ENCODE assay signal across 17 cellular contexts in the genomic region with DNA sequence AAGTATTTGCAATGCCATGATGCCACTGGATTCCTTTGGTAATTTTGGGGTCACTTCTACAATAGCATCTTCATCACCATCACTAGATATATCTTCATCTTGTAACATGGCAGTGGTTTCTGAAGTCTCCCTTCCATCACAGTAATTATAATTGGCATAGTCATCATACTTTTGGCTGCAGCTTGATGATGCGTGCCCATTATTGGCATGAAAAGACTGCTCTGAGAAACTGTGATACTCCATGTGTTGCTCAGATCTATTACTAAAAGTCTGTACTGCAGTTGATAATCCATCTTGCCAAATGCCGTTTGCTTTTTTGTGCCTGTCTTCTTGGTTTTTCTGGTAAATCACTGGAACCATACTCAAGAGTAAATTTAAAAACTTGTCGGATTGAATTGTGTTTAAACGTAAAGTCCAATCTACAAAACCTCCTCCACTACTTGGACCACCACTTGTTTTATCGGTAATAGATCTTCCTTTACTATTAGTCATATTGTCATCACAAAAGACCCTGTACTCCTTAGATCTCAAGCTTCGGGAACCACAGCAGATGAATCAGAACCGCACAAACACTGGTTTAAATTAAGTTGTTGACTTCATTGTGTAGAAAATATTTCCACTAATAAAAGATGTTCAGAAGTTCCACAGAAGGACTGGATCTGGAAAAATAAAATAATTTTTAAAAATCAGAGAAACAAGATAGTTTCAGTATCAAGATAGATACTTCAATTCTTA. TPM values are rescaled to one million over a fixed set of nuclear protein-coding genes. Genes with fewer than 3 reads are reported as not detected.
A peak's percentile ranks its signal among the peaks of the same experiment; 100 is the strongest.
DNase-seq lines count a peak whose midpoint lies in the region; ATAC-seq and TF ChIP-seq lines count a peak whose summit lies in the region.
"Had no signal": no experiment of that assay in that cellular context is flagged by ENCODE, and none has a peak within 500 bp of the region (broad histone marks: within the 10 kb centered on the region; RNA-seq: fewer than 3 reads in every experiment).

No MANE protein-coding gene starts in this region.

- H3K4me1 Mint-ChIP-seq in activated T-helper 2 cell treated with anti-CD3 and anti-CD28 coated beads, Interferon-gamma antibody, Interleukin-2, Interleukin-4, amounts not matched to agents 10 μg/mL and 5 μg/mL and 100 μg/mL, durations not matched to agents 14 hours and 24 hours and 36 hours (ENCODE audit: low read depth): peaks cover 29% of the 10 kb centered on the region

- peaks cover 29% of the 10 kb centered on the region; the same call in 1 of the 2 replicates for H3F3A ChIP-seq in GM23248 (ENCODE audit: insufficient read depth)

- no peaks in the 10 kb centered on the region for H3K27me3 Mint-ChIP-seq in activated T-helper 2 cell treated with anti-CD3 and anti-CD28 coated beads, Interferon-gamma antibody, Interleukin-2, Interleukin-4, amounts not matched to agents 10 μg/mL and 5 μg/mL and 100 μg/mL, durations not matched to agents 14 hours and 24 hours and 36 hours (ENCODE audit: low read depth)

- no peaks in the 10 kb centered on the region for H3K9me3 ChIP-seq in GM23248 (ENCODE audit: low read depth)
- no peaks in the 10 kb centered on the region for H3K9me3 ChIP-seq in left lung

- no peaks in the 10 kb centered on the region for H3K79me2 ChIP-seq in GM23248 (ENCODE audit: insufficient read depth)

- no peak for TF ChIP-seq CTCF in left lung (IDR thresholded peaks at IDR 0.05)

- peak; percentile 20 for DNase-seq in Ammon's horn (ENCODE audit: low spot score)
- peak; percentile 58 for DNase-seq in GM23248
- DNase-seq in RPMI7951 (ENCODE audit: low read depth): peak; percentile 1
- DNase-seq in myocyte (ENCODE audit: low read depth): peak; percentile 13
- no peak for DNase-seq in left lung
- no peak for DNase-seq in activated T-helper 2 cell treated with anti-CD3 and anti-CD28 coated beads, Interferon-gamma antibody, Interleukin-2, Interleukin-4, amounts not matched to agents 10 μg/mL and 5 μg/mL and 100 μg/mL, durations not matched to agents 14 hours and 24 hours and 36 hours (ENCODE audit: low spot score)
- no peak for DNase-seq in glomerular visceral epithelial cell (ENCODE audit: extremely low spot score)
- DNase-seq: AML-193, DMS 273 treated with DMSO at 0.1 percent for 48 hours, DND-41, NCI-H1105, NCI-H2107, NCI-H524, NCI-H82, SW 1271 had no signal

- H3K9me2 ChIP-seq in GM23248 (ENCODE audit: insufficient read depth): peaks cover 3% of the 10 kb centered on the region; the same call in 1 of the 2 replicates

- no peaks in the 10 kb centered on the region for H3K36me3 Mint-ChIP-seq in activated T-helper 2 cell treated with anti-CD3 and anti-CD28 coated beads, Interferon-gamma antibody, Interleukin-2, Interleukin-4, amounts not matched to agents 10 μg/mL and 5 μg/mL and 100 μg/mL, durations not matched to agents 14 hours and 24 hours and 36 hours (ENCODE audit: low read depth)

- peak overlapping the region; percentile 19; the same call in 1 of the 2 replicates for H2AFZ ChIP-seq in GM23248

- H3K4me1 ChIP-seq in GM23248 (ENCODE audit: insufficient read depth) (peaks cover 35% of the 10 kb centered on the region), left lung (no peaks in the 10 kb centered on the region)
- H3K4me1 ChIP-seq: SJSA1 had no signal

- no peaks in the 10 kb centered on the region for H3K36me3 ChIP-seq in GM23248 (ENCODE audit: low read depth)
- no peaks in the 10 kb centered on the region for H3K36me3 ChIP-seq in left lung
- H3K36me3 ChIP-seq: SJSA1 had no signal

- in situ Hi-C loops in GM23248 (cut with MboI): no loop called here

- no peak overlapping the region for H3K27ac ChIP-seq in GM23248
- H3K27ac ChIP-seq in left lung: no peak overlapping the region
- H3K27ac ChIP-seq: SJSA1 had no signal

- H3K4me3 Mint-ChIP-seq in activated T-helper 2 cell treated with anti-CD3 and anti-CD28 coated beads, Interferon-gamma antibody, Interleukin-2, Interleukin-4, amounts not matched to agents 10 μg/mL and 5 μg/mL and 100 μg/mL, durations not matched to agents 14 hours and 24 hours and 36 hours (ENCODE audit: low read depth): no peak overlapping the region

- H3K27me3 ChIP-seq in GM23248 (replicated peaks; ENCODE audit: insufficient read depth) (no peaks in the 10 kb centered on the region), left lung (no peaks in the 10 kb centered on the region)

- H3K4me3 ChIP-seq in GM23248: peak overlapping the region; percentile 19; the same call in 1 of the 2 replicates
- no peak overlapping the region for H3K4me3 ChIP-seq in left lung
- H3K4me3 ChIP-seq: K562, SJSA1 had no signal

- no peaks in the 10 kb centered on the region for H4K20me1 ChIP-seq in GM23248 (ENCODE audit: insufficient read depth)

- WGBS in GM23248 (ENCODE audit: low coverage in 1 of 2, low lambda C conversion rate in 2 of 2, missing lambda C conversion rate in 2 of 2), 2 experiments: 8 to 12% methylated on average over 7 of the region's 7 CpGs

- intact Hi-C loops in left lung (cut with DNase I): no loop called here
- intact Hi-C loops in activated T-helper 2 cell treated with anti-CD3 and anti-CD28 coated beads, Interferon-gamma antibody, Interleukin-2, Interleukin-4, amounts not matched to agents 10 μg/mL and 5 μg/mL and 100 μg/mL, durations not matched to agents 14 hours and 24 hours and 36 hours (cut with micrococcal nuclease): no loop called here

- no peak overlapping the region for H3K27ac Mint-ChIP-seq in activated T-helper 2 cell treated with anti-CD3 and anti-CD28 coated beads, Interferon-gamma antibody, Interleukin-2, Interleukin-4, amounts not matched to agents 10 μg/mL and 5 μg/mL and 100 μg/mL, durations not matched to agents 14 hours and 24 hours and 36 hours

- ATAC-seq in left lung: no peak
- ATAC-seq: K562 had no signal

- no peaks in the 10 kb centered on the region for H3K9me3 Mint-ChIP-seq in activated T-helper 2 cell treated with anti-CD3 and anti-CD28 coated beads, Interferon-gamma antibody, Interleukin-2, Interleukin-4, amounts not matched to agents 10 μg/mL and 5 μg/mL and 100 μg/mL, durations not matched to agents 14 hours and 24 hours and 36 hours

- peak overlapping the region; percentile 40 for H3K4me2 ChIP-seq in GM23248 (ENCODE audit: unreplicated experiment)

- no peak overlapping the region for H3K9ac ChIP-seq in GM23248

RNA-seq across cellular contexts. Expression of a gene that starts 29.9 kb away (rescaled TPM):
- 29.6 and 34.5 TPM in 2 replicates for total RNA-seq in GM23248 (2014; rRNA removed; shearing (Covaris generic))
- polyA plus RNA-seq in GM23248 (2016; fragmentation: Nextera tagmentation; extraction: Ambion mirVana): 8.9 and 9.3 TPM in 2 replicates
- 10.9 and 13.6 TPM in 2 replicates for total RNA-seq in RPMI7951 (2014; rRNA removed; shearing (Covaris generic))
- total RNA-seq in myocyte (8.9 and 9.7 TPM in 2 replicates), left lung (10 to 100 TPM; 27.2 to 35.7 TPM)
- 7.4 TPM for polyA plus RNA-seq in myocyte (2012)
- total RNA-seq in activated T-helper 2 cell treated with anti-CD3 and anti-CD28 coated beads, Interferon-gamma antibody, Interleukin-2, Interleukin-4, amounts not matched to agents 10 μg/mL and 5 μg/mL and 100 μg/mL, durations not matched to agents 14 hours and 24 hours and 36 hours: 4.3 and 8.2 TPM in 2 replicates

RNA-seq across cellular contexts. Expression of a gene that starts 57.9 kb away (rescaled TPM):
- total RNA-seq in GM23248 (2014; rRNA removed; shearing (Covaris generic)): 1.0 and 1.2 TPM in 2 replicates
- polyA plus RNA-seq in GM23248 (2016; fragmentation: Nextera tagmentation; extraction: Ambion mirVana): 17.3 and 20.3 TPM in 2 replicates
- 9.3 and 10.8 TPM in 2 replicates for total RNA-seq in RPMI7951 (2014; rRNA removed; shearing (Covaris generic))
- total RNA-seq in myocyte (3.9 and 6.1 TPM in 2 replicates), left lung (10 to 100 TPM in 1 of 2 donors, 1 to 10 TPM in 1; 9.3 to 14.7 TPM)
- 9.8 TPM for polyA plus RNA-seq in myocyte (2012)
- total RNA-seq in activated T-helper 2 cell treated with anti-CD3 and anti-CD28 coated beads, Interferon-gamma antibody, Interleukin-2, Interleukin-4, amounts not matched to agents 10 μg/mL and 5 μg/mL and 100 μg/mL, durations not matched to agents 14 hours and 24 hours and 36 hours: 25.2 and 29.6 TPM in 2 replicates

Comparison
In these comparisons a context has a peak if more than half of its experiments do, and no peak if none do; other contexts are left out.
1. DNase-seq: peak in Ammon's horn (single experiment), GM23248 (single experiment), RPMI7951 (single experiment) and myocyte (single experiment); none in left lung (0 of 2), activated T-helper 2 cell treated with anti-CD3 and anti-CD28 coated beads, Interferon-gamma antibody, Interleukin-2, Interleukin-4, amounts not matched to agents 10 μg/mL and 5 μg/mL and 100 μg/mL, durations not matched to agents 14 hours and 24 hours and 36 hours (single experiment) and glomerular visceral epithelial cell (single experiment).